ENCODE assay signal across 21 cellular contexts in genomic region chr21:23402929-23403520, GRCh38.
A peak's percentile ranks its signal among the peaks of the same experiment; 100 is the strongest.
DNase-seq lines count a peak whose midpoint lies in the region; FAIRE-seq and TF ChIP-seq lines count a peak whose summit lies in the region.
"Had no signal": no experiment of that assay in that cellular context is flagged by ENCODE, and none has a peak within 500 bp of the region (broad histone marks: within the 10 kb centered on the region; RNA-seq: fewer than 3 reads in every experiment).

No MANE protein-coding gene starts in this region.

- peak overlapping the region; percentile 0; the same call in 1 of the 2 replicates for H3K4me3 ChIP-seq in BE2C (ENCODE audit: low read depth, low read length)
- no peak overlapping the region for H3K4me3 ChIP-seq in small intestine (ENCODE audit: low read depth in 1 of 2, low read length in 2 of 2)
- H3K4me3 ChIP-seq in colonic mucosa: no peak overlapping the region
- H3K4me3 ChIP-seq: A549, BLaER1, GM12878, SJCRH30 had no signal

- H3K27me3 ChIP-seq in BE2C (no peaks in the 10 kb centered on the region), small intestine (ENCODE audit: control insufficient read depth in 2 of 2, insufficient read depth in 2 of 2, low read length in 2 of 2) (no peaks in the 10 kb centered on the region), colonic mucosa (no peaks in the 10 kb centered on the region)
- H3K27me3 ChIP-seq: BLaER1, SJCRH30 had no signal

- intact Hi-C loops in colonic mucosa (cut with DNase I): no loop called here

- FAIRE-seq in small intestine (lab: Jason Lieb, UNC): no peak
- FAIRE-seq: A549, GM12878 had no signal

- TF ChIP-seq CTCF in BE2C (IDR thresholded peaks at IDR 0.05; ENCODE audit: low read depth, low read length) (no peak), colonic mucosa (IDR thresholded peaks at IDR 0.05) (no peak)

- H3K9me3 ChIP-seq in BE2C (no peaks in the 10 kb centered on the region), small intestine (ENCODE audit: control insufficient read depth, low read depth) (peaks cover 3% of the 10 kb centered on the region), colonic mucosa (no peaks in the 10 kb centered on the region)
- H3K9me3 ChIP-seq: A549, BLaER1, SJCRH30 had no signal

- WGBS in small intestine, 3 donors: 59 to 74% (median 61%) methylated on average over 2 of the region's 2 CpGs

- DNase-seq in BE2C (no peak), NCI-H1105 treated with DMSO at 0.1 percent for 48 hours (lab: John Stamatoyannopoulos, UW) (peak; percentile 97), NCI-H2081 treated with DMSO at 0.1 percent for 48 hours (lab: John Stamatoyannopoulos, UW) (peak; percentile 61), SHP77 treated with DMSO at 0.1 percent for 48 hours (lab: John Stamatoyannopoulos, UW) (peak; percentile 35), small intestine (no peak), colonic mucosa (no peak)
- no peak for DNase-seq in stimulated activated CD4-positive, alpha-beta T cell treated with anti-CD3 and anti-CD28 coated beads, Interleukin-2, amount 100 ng/mL, for 48 hours
- DNase-seq: Calu3; CD4-positive, alpha-beta memory T cell; DMS53; EL; H7; KG1; MV-4-11; NCI-H1930; NCI-H345; NCI-H526 treated with DMSO at 0.1 percent for 48 hours; SJCRH30 had no signal

- H3K36me3 ChIP-seq in BE2C (no peaks in the 10 kb centered on the region), small intestine (ENCODE audit: control insufficient read depth in 2 of 2, insufficient read depth in 2 of 2, low read length in 2 of 2) (no peaks in the 10 kb centered on the region), colonic mucosa (no peaks in the 10 kb centered on the region)
- H3K36me3 ChIP-seq: BLaER1, SJCRH30 had no signal

- H3K4me1 ChIP-seq in BE2C (peaks cover 22% of the 10 kb centered on the region), small intestine (ENCODE audit: control insufficient read depth in 2 of 2, insufficient read depth in 1 of 2, low read depth in 1 of 2, low read length in 1 of 2) (no peaks in the 10 kb centered on the region), colonic mucosa (no peaks in the 10 kb centered on the region)
- H3K4me1 ChIP-seq: A549, BLaER1, SJCRH30 had no signal

- H3K9ac ChIP-seq in colonic mucosa (ENCODE audit: low read depth in 2 of 2, low read length in 2 of 2): no peak overlapping the region
- H3K9ac ChIP-seq: BLaER1 had no signal

- H3K27ac ChIP-seq in small intestine (ENCODE audit: low read depth in 1 of 2, low read length in 1 of 2) (no peak overlapping the region), colonic mucosa (no peak overlapping the region)
- H3K27ac ChIP-seq: A549, BLaER1, SJCRH30 had no signal

Comparison
In these comparisons a context has a peak if more than half of its experiments do, and no peak if none do; other contexts are left out.
1. DNase-seq: peak in NCI-H1105 treated with DMSO at 0.1 percent for 48 hours (single experiment), NCI-H2081 treated with DMSO at 0.1 percent for 48 hours (single experiment) and SHP77 treated with DMSO at 0.1 percent for 48 hours (single experiment); none in BE2C (single experiment), small intestine (single experiment), stimulated activated CD4-positive, alpha-beta T cell treated with anti-CD3 and anti-CD28 coated beads, Interleukin-2, amount 100 ng/mL, for 48 hours (0 of 2) and colonic mucosa (single experiment).